Comparison of ENCODE assay signal across 8 cellular contexts in the genomic region with DNA sequence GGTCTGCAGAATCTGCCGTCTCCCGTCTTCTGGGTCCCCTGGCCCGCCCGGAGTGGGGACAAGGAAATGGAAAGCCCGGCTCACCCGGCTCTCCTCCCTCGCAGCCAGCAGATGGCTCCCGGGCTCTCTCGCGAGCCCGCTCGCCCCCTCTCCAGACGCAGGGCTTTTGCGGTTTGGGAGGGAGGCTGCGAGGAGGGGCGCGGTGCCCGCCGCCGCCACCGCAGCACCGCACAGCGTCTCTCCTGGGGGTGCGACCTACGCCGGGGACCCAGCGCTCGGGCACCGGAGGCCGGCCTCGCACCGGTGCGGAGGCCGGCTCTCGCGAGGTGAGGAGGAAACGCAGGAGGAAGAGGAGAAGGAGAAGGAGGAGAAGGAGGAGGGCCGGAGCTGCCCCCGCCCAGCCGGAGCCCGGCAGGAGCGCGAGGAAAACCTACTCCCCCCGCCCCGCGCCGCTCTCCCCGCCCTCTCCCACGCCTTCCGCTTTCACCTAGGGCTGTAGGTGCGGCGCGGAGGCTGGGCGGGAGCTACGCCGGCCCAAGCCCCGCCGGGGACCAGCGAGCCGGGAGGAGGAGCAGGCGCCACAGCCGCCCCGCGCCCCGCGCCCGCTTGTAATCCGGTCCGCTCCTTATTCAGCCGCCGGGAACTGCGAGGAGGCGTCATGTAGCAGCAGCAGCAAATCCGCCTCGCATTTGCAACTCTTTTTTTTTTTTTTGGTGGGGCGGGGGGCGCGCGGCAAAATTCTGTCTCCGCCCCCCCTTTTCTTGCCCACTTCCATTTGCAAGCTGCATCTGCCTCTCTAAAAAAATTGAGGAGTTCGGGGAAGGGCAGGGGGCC. TPM values are rescaled to one million over a fixed set of nuclear protein-coding genes. Genes with fewer than 3 reads are reported as not detected.
A peak's percentile ranks its signal among the peaks of the same experiment; 100 is the strongest.
DNase-seq lines count a peak whose midpoint lies in the region; ATAC-seq, FAIRE-seq and TF ChIP-seq lines count a peak whose summit lies in the region.

A gene (plus strand): TSS at position 461 of the 834 bp plus-strand sequence. CDS start 422 bp downstream, outside the sequence.

- CTCF ChIA-PET in AG04450 (lab: Charles Lee) = interaction anchor here (0.6 to 11.4 kb wide), 40 partner anchors 9 to 896 kb away, joined by 3 to 162 read pairs (median 3); no protein-coding TSS in a partner anchor

- H3K4me3 ChIP-seq in AG04450 (ENCODE audit: low read depth, low read length) (peak within 1 kb of the TSS; percentile 68), kidney (ENCODE audit: low read length in 2 of 2) (peak within 1 kb of the TSS; percentile 77 to 86)

- DNase-seq in AG04450 (ENCODE audit: low read depth, low spot score) (no peak), NCI-H2196 (lab: John Stamatoyannopoulos, UW; ENCODE audit: unreplicated experiment) (peak; percentile 89), cerebellar cortex (ENCODE audit: low spot score) (peak; percentile 83), kidney (peak; percentile 94)
- DNase-seq in activated CD4-positive, CD25-positive, alpha-beta regulatory T cell (lab: John Stamatoyannopoulos, UW) = peak; percentile 14 to 51 (median 32)
- DNase-seq in stimulated activated CD4-positive, alpha-beta T cell treated with anti-CD3 and anti-CD28 coated beads, Interleukin-15, amount 100 ng/mL, for 1 hour (ENCODE audit: low read depth in 1 of 2, low spot score in 1 of 2) = peak; percentile 45 to 47

- H3K27ac ChIP-seq in AG04450 (ENCODE audit: low read depth, low read length) = no peak within 1 kb of the TSS
- H3K27ac ChIP-seq in kidney (ENCODE audit: low read depth in 2 of 2, low read length in 2 of 2) = peak within 1 kb of the TSS; percentile 52 to 77

- intact Hi-C loops in kidney (cut with DNase I) = no loop called here

- POLR2A ChIA-PET in AG04450 (lab: Yijun Ruan, JAX) = interaction anchor here (0.6 to 1.1 kb wide), 5 partner anchors 9 to 504 kb away, joined by 3 to 6 read pairs (median 4); no protein-coding TSS in a partner anchor

- peak within 1 kb of the TSS; percentile 20 to 83 for H3K9ac ChIP-seq in kidney (ENCODE audit: low read length in 2 of 2)

- H3K36me3 ChIP-seq in kidney (ENCODE audit: control insufficient read depth in 1 of 2, insufficient read depth in 2 of 2, low read length in 2 of 2) = no peaks in the 10 kb centered on the region

- TF ChIP-seq CTCF in AG04450 (IDR thresholded peaks at IDR 0.05; ENCODE audit: low read depth, low read length) (peak; percentile 67), kidney (IDR thresholded peaks at IDR 0.05; ENCODE audit: borderline replicate concordance, extremely low read depth, insufficient read depth) (peak; percentile 64)

- H3K9me3 ChIP-seq in AG04450 (ENCODE audit: control insufficient read depth, insufficient read depth, low read length) (no peaks in the 10 kb centered on the region; the same call in 1 of the 2 replicates), kidney (ENCODE audit: control insufficient read depth in 1 of 2, low read length in 2 of 2) (no peaks in the 10 kb centered on the region)

- peaks cover 4 to 9% of the 10 kb centered on the region in 2 donors for H3K4me1 ChIP-seq in kidney (ENCODE audit: control insufficient read depth in 1 of 2, insufficient read depth in 1 of 2, low read depth in 1 of 2, low read length in 2 of 2)

- peaks cover 12% of the 10 kb centered on the region for H3K27me3 ChIP-seq in AG04450 (ENCODE audit: control insufficient read depth, insufficient read depth, low read length)

- FAIRE-seq in kidney (lab: Jason Lieb, UNC) = no peak

- ATAC-seq in GM18868 (IDR thresholded peaks at IDR 0.05; ENCODE audit: unreplicated experiment) (peak; percentile 80), HG03097 (IDR thresholded peaks at IDR 0.05; ENCODE audit: low FRiP score, unreplicated experiment) (peak; percentile 72)

RNA-seq across cellular contexts. Expression of the gene that starts here (rescaled TPM):
- polyA plus RNA-seq in AG04450 (2011; rRNA removed) (0.41 and 0.55 TPM in 2 replicates), kidney (ENCODE audit: insufficient read depth, low read depth, low replicate concordance) (22.3 TPM)
- polyA minus RNA-seq in AG04450 (2011; rRNA and poly(A)+ RNA removed) = 0.91 and 1.1 TPM in 2 replicates
- 51.1 TPM for total RNA-seq in kidney

Comparison
In these comparisons a context has a peak if more than half of its experiments do, and no peak if none do; other contexts are left out.
1. RNA of the gene that starts here (polyA plus RNA-seq): 22.3 TPM in kidney (single experiment); 0.41 to 0.55 TPM in AG04450; every median in the first group is over 10 times any median in the second.